In the genomic region with DNA sequence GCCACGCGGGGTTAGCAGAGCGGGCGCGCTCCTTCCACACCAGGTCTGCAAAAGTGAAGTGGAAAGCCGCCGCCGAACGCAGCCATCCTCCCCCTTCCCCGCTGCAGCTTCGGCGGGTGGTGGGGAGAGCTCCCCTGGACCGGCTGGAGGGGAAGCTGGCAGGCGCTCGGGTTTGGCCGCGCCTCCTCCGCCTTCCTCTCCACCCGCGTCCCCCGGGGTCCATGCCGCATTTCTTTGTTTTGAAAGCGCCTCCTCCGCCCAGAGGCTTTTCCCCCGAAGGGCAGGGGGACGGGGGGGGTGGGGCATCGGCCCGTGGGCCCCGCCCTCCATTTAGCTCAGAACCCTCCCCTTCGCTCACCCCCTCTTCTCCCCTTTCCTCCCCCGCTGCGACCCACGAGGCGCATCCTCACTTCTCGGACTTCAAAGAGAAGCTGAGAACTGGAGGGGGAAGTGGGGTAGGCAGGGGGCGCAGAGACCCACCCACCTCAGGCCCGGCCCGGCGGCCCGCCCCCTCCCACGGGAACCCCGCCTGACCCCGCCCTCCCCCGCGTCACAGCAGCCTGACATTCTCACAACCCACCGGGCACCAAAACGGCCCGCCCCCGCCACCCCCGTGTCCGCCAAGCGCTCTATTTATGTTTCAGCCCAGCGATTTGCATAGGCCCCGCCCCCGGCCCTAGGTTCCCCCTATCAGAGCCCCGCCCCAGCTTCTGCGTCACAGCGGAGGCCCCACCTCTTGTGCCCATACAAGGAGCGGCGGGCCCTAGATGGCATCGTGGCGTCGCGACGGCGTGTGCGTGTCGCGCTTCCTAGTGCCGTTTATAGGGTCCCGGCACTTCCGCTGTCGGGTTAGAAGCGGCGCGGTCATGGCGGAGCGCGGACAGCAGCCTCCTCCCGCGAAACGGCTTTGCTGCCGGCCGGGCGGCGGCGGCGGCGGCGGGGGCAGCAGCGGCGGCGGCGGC, we compare ENCODE assay signal across 1 cellular context.
TF ChIP-seq lines count a peak whose summit lies in the region.

Gene ZSWIM6 (plus strand): TSS at position 852 of the 962 bp plus-strand sequence. CDS start 15 bp downstream, at position 867.

TF ChIP-seq in K562, 482 proteins besides CTCF, POLR2A, EP300 and RAD21 (continued from another document and continues in another):
- TF ChIP-seq SPI1 (IDR thresholded peaks at IDR 0.05; ENCODE audit: borderline replicate concordance, low read depth, low read length) (peak; percentile 83), XRCC5 (IDR thresholded peaks at IDR 0.05; ENCODE audit: low read depth, low read length) (no peak), L3MBTL2 (IDR thresholded peaks at IDR 0.05) (peak; percentile 54; the same call in 1 of the 2 replicates), YY1 (IDR thresholded peaks at IDR 0.05; ENCODE audit: borderline replicate concordance in 1 of 3, control insufficient read depth in 1 of 3, extremely low read depth in 1 of 3, insufficient read depth in 3 of 3, insufficient read length in 1 of 3, insufficient replicate concordance in 2 of 3, low read depth in 1 of 3, low read length in 2 of 3) (peak in 2 of 3 experiments; percentile 63 to 84), ZMIZ1 (IDR thresholded peaks at IDR 0.05; ENCODE audit: low read depth in 2 of 2, low read length in 2 of 2) (no peak), SP1 (CRISPR knock-in tag; IDR thresholded peaks at IDR 0.05) (peak; percentile 83), ZKSCAN1 (IDR thresholded peaks at IDR 0.05; ENCODE audit: low read depth, low read length) (no peak), STAT5B (CRISPR knock-in tag; IDR thresholded peaks at IDR 0.05) (no peak), AFF1 (IDR thresholded peaks at IDR 0.05; ENCODE audit: low read depth in 1 of 2, partially characterized antibody in 2 of 2) (no peak), ZNF584 (CRISPR knock-in tag; IDR thresholded peaks at IDR 0.05; ENCODE audit: low read depth) (no peak), JUND (IDR thresholded peaks at IDR 0.05; ENCODE audit: borderline replicate concordance, low read depth, low read length) (0 out of 2 replicates have a peak, but pooled peaks have one; percentile 33), JUND (tag; IDR thresholded peaks at IDR 0.05; ENCODE audit: borderline replicate concordance, low read depth, low read length) (no peak), PHF8 (IDR thresholded peaks at IDR 0.05; ENCODE audit: borderline replicate concordance, low read length) (peak; percentile 29; the same call in 1 of the 2 replicates), COPS2 (conservative IDR thresholded peaks at IDR 0.05) (no peak), CHCHD3 (CRISPR knock-in tag; IDR thresholded peaks at IDR 0.05) (no peak), GABPB1 (CRISPR knock-in tag; IDR thresholded peaks at IDR 0.05) (peak; percentile 87; the same call in 1 of the 2 replicates), CBX1 (IDR thresholded peaks at IDR 0.05; ENCODE audit: low read depth) (peak; percentile 59; the same call in 1 of the 2 replicates), HDAC2 (IDR thresholded peaks at IDR 0.05) (no peak), KHSRP (IDR thresholded peaks at IDR 0.05) (peak; percentile 54; the same call in 1 of the 2 replicates), ZBTB2 (IDR thresholded peaks at IDR 0.05) (no peak), FOXA3 (CRISPR knock-in tag; conservative IDR thresholded peaks at IDR 0.05 in 1 of 2, IDR thresholded peaks at IDR 0.05 in 1 of 2) (no peak), RB1 (IDR thresholded peaks at IDR 0.05; ENCODE audit: low read depth) (peak; percentile 47; the same call in 1 of the 2 replicates), ATF1 (CRISPR knock-in tag; IDR thresholded peaks at IDR 0.05) (peak; percentile 71), ATF1 (tag; IDR thresholded peaks at IDR 0.05) (peak; percentile 83), ZNF780A (CRISPR knock-in tag; IDR thresholded peaks at IDR 0.05) (no peak), TCF7L2 (IDR thresholded peaks at IDR 0.05; ENCODE audit: low read depth, low read length) (peak; percentile 30; the same call in 1 of the 2 replicates), KDM5B (IDR thresholded peaks at IDR 0.05; ENCODE audit: insufficient replicate concordance, low read depth, low read length) (peak; percentile 82), MITF (IDR thresholded peaks at IDR 0.05) (no peak), AFF4 (CRISPR knock-in tag; IDR thresholded peaks at IDR 0.05) (peak; percentile 57; the same call in 1 of the 2 replicates), RBM22 (IDR thresholded peaks at IDR 0.05; ENCODE audit: low read depth, low read length, poor library complexity, severe bottlenecking) (no peak), SMAD1 (IDR thresholded peaks at IDR 0.05; ENCODE audit: low read depth, low read length, partially characterized antibody) (no peak), ETV5 (CRISPR knock-in tag; IDR thresholded peaks at IDR 0.05; ENCODE audit: low read depth) (no peak), TAF9B (IDR thresholded peaks at IDR 0.05; ENCODE audit: partially characterized antibody) (peak; percentile 86)
- TF ChIP-seq, protein P1, sequence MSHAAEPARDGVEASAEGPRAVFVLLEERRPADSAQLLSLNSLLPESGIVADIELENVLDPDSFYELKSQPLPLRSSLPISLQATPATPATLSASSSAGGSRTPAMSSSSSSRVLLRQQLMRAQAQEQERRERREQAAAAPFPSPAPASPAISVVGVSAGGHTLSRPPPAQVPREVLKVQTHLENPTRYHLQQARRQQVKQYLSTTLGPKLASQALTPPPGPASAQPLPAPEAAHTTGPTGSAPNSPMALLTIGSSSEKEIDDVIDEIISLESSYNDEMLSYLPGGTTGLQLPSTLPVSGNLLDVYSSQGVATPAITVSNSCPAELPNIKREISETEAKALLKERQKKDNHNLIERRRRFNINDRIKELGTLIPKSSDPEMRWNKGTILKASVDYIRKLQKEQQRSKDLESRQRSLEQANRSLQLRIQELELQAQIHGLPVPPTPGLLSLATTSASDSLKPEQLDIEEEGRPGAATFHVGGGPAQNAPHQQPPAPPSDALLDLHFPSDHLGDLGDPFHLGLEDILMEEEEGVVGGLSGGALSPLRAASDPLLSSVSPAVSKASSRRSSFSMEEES (CRISPR knock-in tag; IDR thresholded peaks at IDR 0.05) = no peak
- TF ChIP-seq, protein P2, sequence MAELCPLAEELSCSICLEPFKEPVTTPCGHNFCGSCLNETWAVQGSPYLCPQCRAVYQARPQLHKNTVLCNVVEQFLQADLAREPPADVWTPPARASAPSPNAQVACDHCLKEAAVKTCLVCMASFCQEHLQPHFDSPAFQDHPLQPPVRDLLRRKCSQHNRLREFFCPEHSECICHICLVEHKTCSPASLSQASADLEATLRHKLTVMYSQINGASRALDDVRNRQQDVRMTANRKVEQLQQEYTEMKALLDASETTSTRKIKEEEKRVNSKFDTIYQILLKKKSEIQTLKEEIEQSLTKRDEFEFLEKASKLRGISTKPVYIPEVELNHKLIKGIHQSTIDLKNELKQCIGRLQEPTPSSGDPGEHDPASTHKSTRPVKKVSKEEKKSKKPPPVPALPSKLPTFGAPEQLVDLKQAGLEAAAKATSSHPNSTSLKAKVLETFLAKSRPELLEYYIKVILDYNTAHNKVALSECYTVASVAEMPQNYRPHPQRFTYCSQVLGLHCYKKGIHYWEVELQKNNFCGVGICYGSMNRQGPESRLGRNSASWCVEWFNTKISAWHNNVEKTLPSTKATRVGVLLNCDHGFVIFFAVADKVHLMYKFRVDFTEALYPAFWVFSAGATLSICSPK (IDR thresholded peaks at IDR 0.05; ENCODE audit: borderline replicate concordance) = no peak
